In the genomic region with DNA sequence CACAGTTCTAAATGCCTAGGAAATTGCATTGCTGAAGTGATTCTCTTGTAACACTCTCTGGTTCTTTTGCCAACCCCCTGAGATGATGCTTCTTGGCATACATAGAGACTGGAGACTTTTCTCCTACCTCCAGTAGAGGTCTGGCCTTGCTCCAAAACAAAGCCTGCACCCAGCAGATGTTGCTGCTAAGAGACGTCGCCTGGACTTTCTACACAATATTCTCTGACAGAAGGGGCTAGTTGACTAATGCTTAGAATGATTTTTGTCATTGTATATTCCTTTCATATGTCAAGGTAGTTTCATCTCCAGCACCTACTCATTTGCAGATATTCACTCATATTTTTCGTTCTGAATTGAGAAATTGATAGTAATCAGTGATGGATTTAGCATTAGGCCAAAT, we compare ENCODE assay signal across 12 cellular contexts. TPM values are rescaled to one million over a fixed set of nuclear protein-coding genes. Genes with fewer than 3 reads are reported as not detected.
DNase-seq lines count a peak whose midpoint lies in the region; ATAC-seq and TF ChIP-seq lines count a peak whose summit lies in the region.
"Had no signal": no experiment of that assay in that cellular context is flagged by ENCODE, and none has a peak within 500 bp of the region (broad histone marks: within the 10 kb centered on the region; RNA-seq: fewer than 3 reads in every experiment).

No MANE protein-coding gene starts in this region.

- H3K27me3 ChIP-seq in foreskin keratinocyte (no peaks in the 10 kb centered on the region), Karpas-422 (ENCODE audit: low read length) (no peaks in the 10 kb centered on the region)

- no peaks in the 10 kb centered on the region for H3K79me2 ChIP-seq in Karpas-422 (ENCODE audit: low read length)

- H3K4me1 ChIP-seq in foreskin keratinocyte (peaks cover 14% of the 10 kb centered on the region), Karpas-422 (ENCODE audit: low read length) (no peaks in the 10 kb centered on the region)

- ATAC-seq in GM19467 (IDR thresholded peaks at IDR 0.05; ENCODE audit: unreplicated experiment) (peak; percentile 30), foreskin keratinocyte (no peak)

- DNase-seq in AG10803 (ENCODE audit: low read depth) (peak; percentile 15), NCI-H2029 (lab: John Stamatoyannopoulos, UW) (peak; percentile 51), foreskin keratinocyte (no peak), Karpas-422 (no peak), epidermal melanocyte (ENCODE audit: insufficient read length, low spot score) (no peak)
- DNase-seq in stimulated activated CD4-positive, alpha-beta T cell treated with anti-CD3 and anti-CD28 coated beads, Interleukin-1b, Interleukin-23, amount 100 ng/mL, for 48 hours = no peak
- DNase-seq: activated CD4-positive, alpha-beta T cell treated with anti-CD3 and anti-CD28 coated beads for 1 hour; stimulated activated CD4-positive, alpha-beta T cell treated with anti-CD3 and anti-CD28 coated beads, Interleukin-4, amount 100 ng/mL, for 4 hours; stimulated activated naive CD4-positive, alpha-beta T cell treated with Interleukin-2 at 50 U/mL for 16 hours had no signal

- H3K27ac ChIP-seq in foreskin keratinocyte = no peak overlapping the region
- no peak overlapping the region for H3K27ac ChIP-seq in Karpas-422 (ENCODE audit: low read length)

- no peak overlapping the region for H3K4me2 ChIP-seq in Karpas-422 (ENCODE audit: low read depth, low read length, poor library complexity, severe bottlenecking)

- peak overlapping the region in 3 of 5 experiments; percentile 25 to 31 (median 27) for H3K27ac Mint-ChIP-seq in brain

- no peaks in the 10 kb centered on the region for H4K20me1 ChIP-seq in Karpas-422 (ENCODE audit: insufficient read depth, low read depth, low read length)

- H3K27me3 Mint-ChIP-seq in brain = peaks cover 3% of the 10 kb centered on the region

- no peak overlapping the region for H2AFZ ChIP-seq in Karpas-422 (ENCODE audit: low read length)

- H3K9me2 ChIP-seq in Karpas-422 (replicated peaks; ENCODE audit: insufficient read depth, low read length) = no peaks in the 10 kb centered on the region

- no peak for TF ChIP-seq CTCF in AG10803 (conservative IDR thresholded peaks at IDR 0.05; ENCODE audit: low read length)
- TF ChIP-seq CTCF in brain (conservative IDR thresholded peaks at IDR 0.05) = no peak
- no peak for TF ChIP-seq CTCF in foreskin keratinocyte (conservative IDR thresholded peaks at IDR 0.05)

- peaks cover 0 to 2% (median 0%) of the 10 kb centered on the region in 5 experiments for H3K9me3 Mint-ChIP-seq in brain
- H3K9me3 Mint-ChIP-seq: central memory CD8-positive, alpha-beta T cell had no signal

- peaks cover 27% of the 10 kb centered on the region for H3K4me1 Mint-ChIP-seq in brain
- H3K4me1 Mint-ChIP-seq: central memory CD8-positive, alpha-beta T cell had no signal

- no peaks in the 10 kb centered on the region for H3K36me3 ChIP-seq in Karpas-422 (ENCODE audit: insufficient read depth, low read length)

- H3K4me3 Mint-ChIP-seq in brain = no peak overlapping the region
- H3K4me3 Mint-ChIP-seq: central memory CD8-positive, alpha-beta T cell had no signal

- no peaks in the 10 kb centered on the region for H3K36me3 Mint-ChIP-seq in brain

- no peak overlapping the region for H3K9ac ChIP-seq in Karpas-422 (ENCODE audit: low read length)

- H3K4me3 ChIP-seq in AG10803 (ENCODE audit: low read length) (no peak overlapping the region), Karpas-422 (ENCODE audit: low read length) (no peak overlapping the region)

- H3K9me3 ChIP-seq in Karpas-422 (ENCODE audit: low read length) = no peaks in the 10 kb centered on the region

RNA-seq across cellular contexts. Expression of a gene that starts 24.6 kb away (rescaled TPM):
- polyA plus RNA-seq in brain (ENCODE audit: insufficient read depth, low read depth, low replicate concordance) (3.0 TPM), foreskin keratinocyte (10.1 and 11.5 TPM in 2 replicates)
- 30.8 and 31.2 TPM in 2 replicates for total RNA-seq in foreskin keratinocyte
- total RNA-seq in Karpas-422 (2014; rRNA removed; shearing (Covaris generic); ENCODE audit: low replicate concordance) = not detected in 2 replicates

RNA-seq across cellular contexts. Expression of a gene that starts 25.0 kb away (rescaled TPM):
- polyA plus RNA-seq in brain (ENCODE audit: insufficient read depth, low read depth, low replicate concordance) (19.4 TPM), foreskin keratinocyte (31.6 and 37.3 TPM in 2 replicates)
- 93.4 and 100 TPM in 2 replicates for total RNA-seq in foreskin keratinocyte
- total RNA-seq in Karpas-422 (2014; rRNA removed; shearing (Covaris generic); ENCODE audit: low replicate concordance) = not detected in 2 replicates

Comparison
In these comparisons a context has a peak if more than half of its experiments do, and no peak if none do; other contexts are left out.
1. DNase-seq: peak in AG10803 (single experiment) and NCI-H2029 (single experiment); none in foreskin keratinocyte (0 of 2), stimulated activated CD4-positive, alpha-beta T cell treated with anti-CD3 and anti-CD28 coated beads, Interleukin-1b, Interleukin-23, amount 100 ng/mL, for 48 hours (single experiment), Karpas-422 (single experiment) and epidermal melanocyte (single experiment).
2. RNA of a gene that starts 24.6 kb away (total RNA-seq): 30.8 to 31.2 TPM in foreskin keratinocyte; not detected in Karpas-422; every median in the first group is over 10 times any median in the second.
3. RNA of a gene that starts 25.0 kb away (total RNA-seq): 93.4 to 100 TPM in foreskin keratinocyte; not detected in Karpas-422; every median in the first group is over 10 times any median in the second.